27 cellular contexts compared by ENCODE assay signal in the genomic region with DNA sequence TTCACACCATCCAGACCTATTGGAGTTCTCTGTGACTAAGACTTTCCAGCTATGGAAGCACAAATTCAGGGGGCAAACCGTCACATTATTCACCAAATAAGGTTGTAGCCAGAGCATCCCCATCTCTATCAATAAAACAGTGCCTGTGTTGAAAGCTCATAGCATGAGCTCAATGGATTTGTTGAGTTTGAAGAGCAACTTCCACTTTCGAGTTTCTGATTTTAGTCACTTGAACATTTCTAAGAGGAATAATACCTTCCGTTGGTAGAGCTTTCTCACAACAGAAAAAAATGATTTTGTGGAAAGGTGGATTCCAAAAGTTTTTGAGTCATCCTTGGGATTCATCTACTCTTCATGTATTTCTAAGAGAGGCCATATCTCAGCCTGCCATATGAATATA. TPM values are rescaled to one million over a fixed set of nuclear protein-coding genes. Genes with fewer than 3 reads are reported as not detected.
"Had no signal": no experiment of that assay in that cellular context is flagged by ENCODE, and none has a peak within 500 bp of the region (broad histone marks: within the 10 kb centered on the region; RNA-seq: fewer than 3 reads in every experiment).

No MANE protein-coding gene starts in this region.

- H3K9me3 Mint-ChIP-seq: endodermal cell; nephron; stimulated activated effector memory CD8-positive, alpha-beta T cell treated with anti-CD3 and anti-CD28 coated beads, Interleukin-12 subunit alpha, Interleukin-12 subunit beta, amount 100 ng/mL, for 72 hours; stimulated activated naive CD8-positive, alpha-beta T cell treated with anti-CD3 and anti-CD28 coated beads, Interleukin-15, Interleukin-2, amounts not matched to agents 100 ng/mL and 50 ng/mL, for 24 hours had no signal

- H3K4me1 Mint-ChIP-seq: naive B cell; nephron; stimulated activated effector memory CD8-positive, alpha-beta T cell treated with anti-CD3 and anti-CD28 coated beads, Interleukin-12 subunit alpha, Interleukin-12 subunit beta, amount 100 ng/mL, for 72 hours had no signal

- H3K4me1 ChIP-seq: heart left ventricle, parathyroid adenoma, psoas muscle, right lobe of liver, tibial artery, upper lobe of left lung, uterus had no signal

- H3K36me3 ChIP-seq: heart left ventricle, right lobe of liver, tibial artery, upper lobe of left lung, uterus had no signal

- DNase-seq: effector CD4-positive, alpha-beta T cell; endodermal cell; erythroblast; foreskin melanocyte; heart left ventricle; hippocampal formation; left colon; left ventricle myocardium superior; mesendoderm; naive B cell; occipital lobe; psoas muscle; retina; right lobe of liver; stimulated activated CD4-positive, alpha-beta T cell treated with anti-CD3 and anti-CD28 coated beads, Interleukin-4, amount 100 ng/mL, for 1 hour; stimulated activated CD8-positive, alpha-beta memory T cell treated with anti-CD3 and anti-CD28 coated beads, Interleukin-4, amount 100 ng/mL, for 48 hours; tibial artery; upper lobe of left lung; uterus had no signal

- FAIRE-seq: endothelial cell of umbilical vein had no signal

- H3K4me3 ChIP-seq: heart left ventricle, lung, psoas muscle, right lobe of liver, tibial artery, upper lobe of left lung, uterus had no signal

- H3K27ac Mint-ChIP-seq: endodermal cell; naive B cell; nephron; stimulated activated effector memory CD8-positive, alpha-beta T cell treated with anti-CD3 and anti-CD28 coated beads, Interleukin-12 subunit alpha, Interleukin-12 subunit beta, amount 100 ng/mL, for 72 hours; stimulated activated naive CD8-positive, alpha-beta T cell treated with anti-CD3 and anti-CD28 coated beads, Interleukin-15, Interleukin-2, amounts not matched to agents 100 ng/mL and 50 ng/mL, for 24 hours had no signal

- H3K27me3 ChIP-seq: right lobe of liver, tibial artery, upper lobe of left lung, uterus had no signal

- H3K36me3 Mint-ChIP-seq: naive B cell; stimulated activated effector memory CD8-positive, alpha-beta T cell treated with anti-CD3 and anti-CD28 coated beads, Interleukin-12 subunit alpha, Interleukin-12 subunit beta, amount 100 ng/mL, for 72 hours had no signal

- H3K27ac ChIP-seq: heart left ventricle, parathyroid adenoma, psoas muscle, right lobe of liver, tibial artery, upper lobe of left lung, uterus had no signal

- ATAC-seq: heart left ventricle; left colon; left ventricle myocardium superior; psoas muscle; right lobe of liver; stimulated activated effector memory CD8-positive, alpha-beta T cell treated with anti-CD3 and anti-CD28 coated beads, Interleukin-12 subunit alpha, Interleukin-12 subunit beta, amount 100 ng/mL, for 72 hours had no signal

- H3K9me3 ChIP-seq: heart left ventricle, psoas muscle, right lobe of liver, tibial artery, upper lobe of left lung, uterus had no signal

- H3K4me3 Mint-ChIP-seq: endodermal cell; naive B cell; nephron; stimulated activated effector memory CD8-positive, alpha-beta T cell treated with anti-CD3 and anti-CD28 coated beads, Interleukin-12 subunit alpha, Interleukin-12 subunit beta, amount 100 ng/mL, for 72 hours; stimulated activated naive CD8-positive, alpha-beta T cell treated with anti-CD3 and anti-CD28 coated beads, Interleukin-15, Interleukin-2, amounts not matched to agents 100 ng/mL and 50 ng/mL, for 24 hours had no signal

RNA-seq across cellular contexts. Expression of gene ELAVL4, which starts 13.0 kb away (rescaled TPM):
- total RNA-seq: dermis microvascular lymphatic vessel endothelial cell, endothelial cell of umbilical vein, glomerular endothelial cell, left ventricle myocardium superior, psoas muscle had no signal
- polyA plus RNA-seq: endothelial cell of umbilical vein, heart left ventricle had no signal
